ENCODE assay signal across 6 cellular contexts in the genomic region with DNA sequence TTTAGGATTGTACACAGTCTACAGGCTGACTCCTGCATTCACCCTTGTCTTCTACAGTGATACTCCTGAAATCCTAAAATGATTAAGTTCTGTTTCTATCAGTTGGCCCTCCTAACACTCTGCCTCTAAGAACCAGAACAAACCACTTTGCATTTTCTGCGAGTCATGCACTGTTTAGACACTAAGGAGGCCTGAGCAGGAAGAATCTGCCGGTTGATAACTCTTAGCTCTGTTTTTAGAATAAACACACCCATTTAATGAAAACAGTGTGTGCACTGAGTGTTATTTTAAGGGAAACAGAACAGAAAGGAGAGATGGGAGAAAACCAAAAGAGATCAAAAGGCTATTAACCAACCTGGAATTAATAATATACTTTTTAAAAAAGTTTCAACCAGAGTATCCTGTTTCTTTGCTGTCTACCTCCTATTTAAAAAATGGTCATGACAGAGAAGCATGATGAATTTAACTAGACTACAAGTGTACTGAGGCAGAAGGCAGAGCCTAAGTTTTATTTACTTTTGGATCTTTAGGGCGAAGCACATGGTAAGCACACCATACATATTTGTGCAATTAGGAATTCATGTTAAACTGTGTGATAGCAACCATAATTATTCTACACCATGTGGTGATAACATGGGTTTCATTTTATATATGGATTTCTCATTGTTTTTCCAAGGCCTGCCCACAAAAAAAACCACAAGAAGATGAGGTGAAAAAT. TPM values are rescaled to one million over a fixed set of nuclear protein-coding genes. Genes with fewer than 3 reads are reported as not detected.
DNase-seq lines count a peak whose midpoint lies in the region; TF ChIP-seq lines count a peak whose summit lies in the region.

No MANE protein-coding gene starts in this region.

- H3K36me3 ChIP-seq in OCI-LY1 (ENCODE audit: insufficient read depth, low read length) (no peaks in the 10 kb centered on the region), sigmoid colon (no peaks in the 10 kb centered on the region)

- DNase-seq in dedifferentiated amniotic fluid mesenchymal stem cell (ENCODE audit: extremely low spot score) (peak; percentile 41), sigmoid colon (no peak), G401 (ENCODE audit: low spot score) (no peak)
- no peak for DNase-seq in stimulated activated CD4-positive, alpha-beta T cell treated with anti-CD3 and anti-CD28 coated beads, Interleukin-2, amount 100 ng/mL, for 48 hours
- DNase-seq in effector CD8-positive, alpha-beta T cell (lab: John Stamatoyannopoulos, UW): no peak

- H4K20me1 ChIP-seq in OCI-LY1 (ENCODE audit: insufficient read depth, low read length): no peaks in the 10 kb centered on the region

- no peak overlapping the region for H3K4me2 ChIP-seq in OCI-LY1 (ENCODE audit: low read length)

- H3K27ac ChIP-seq in OCI-LY1 (ENCODE audit: low read depth, low read length, poor library complexity, severe bottlenecking) (no peak overlapping the region), sigmoid colon (peak overlapping the region; percentile 1 to 71 (median 60))

- intact Hi-C loops in sigmoid colon (cut with DNase I): no loop called here

- no peaks in the 10 kb centered on the region for H3K79me2 ChIP-seq in OCI-LY1 (ENCODE audit: insufficient read depth, low read length)

- H3K9me2 ChIP-seq in OCI-LY1 (ENCODE audit: low read depth, low read length): no peaks in the 10 kb centered on the region

- TF ChIP-seq POLR2A in sigmoid colon (IDR thresholded peaks at IDR 0.05): no peak

- no peaks in the 10 kb centered on the region for H3K9me3 ChIP-seq in OCI-LY1 (ENCODE audit: low read length)
- no peaks in the 10 kb centered on the region for H3K9me3 ChIP-seq in sigmoid colon

- no peak for TF ChIP-seq EP300 in sigmoid colon (IDR thresholded peaks at IDR 0.05)

- no peak overlapping the region for H3K4me3 ChIP-seq in OCI-LY1 (ENCODE audit: low read depth, low read length, poor library complexity, severe bottlenecking)
- H3K4me3 ChIP-seq in sigmoid colon: no peak overlapping the region

- H3K27me3 ChIP-seq in OCI-LY1 (ENCODE audit: insufficient read depth, low read length) (no peaks in the 10 kb centered on the region), sigmoid colon (no peaks in the 10 kb centered on the region)

- no peaks in the 10 kb centered on the region for H3F3A ChIP-seq in OCI-LY1 (ENCODE audit: insufficient read depth, low read length)

- no peak overlapping the region for H3K9ac ChIP-seq in OCI-LY1 (ENCODE audit: low read length)

- TF ChIP-seq CTCF in OCI-LY1 (IDR thresholded peaks at IDR 0.05; ENCODE audit: low read length) (no peak), sigmoid colon (IDR thresholded peaks at IDR 0.05) (no peak)

- in situ Hi-C loops in G401 (cut with HindIII; ENCODE audit: low sequenced_read_pairs): no loop called here

- peak overlapping the region; percentile 97; the same call in 1 of the 2 replicates for H2AFZ ChIP-seq in OCI-LY1 (ENCODE audit: low read length)

- H3K4me1 ChIP-seq in OCI-LY1 (ENCODE audit: insufficient read depth, low read length, severe bottlenecking) (peaks cover 8% of the 10 kb centered on the region), sigmoid colon (peaks cover 0 to 16% (median 7%) of the 10 kb centered on the region in 4 donors)

- 48 to 62% methylated on average over 3 of the region's 3 CpGs for WGBS in sigmoid colon, 2 donors

RNA-seq across cellular contexts. Expression of a gene that starts 22.7 kb away (rescaled TPM):
- total RNA-seq in sigmoid colon: 100 to 1,000 TPM in 1 of 4 donors, 10 to 100 TPM in 3; 68.1 to 126 (median 87.8) TPM
- polyA plus RNA-seq in sigmoid colon: 10 to 100 TPM; 55.0 to 71.7 (median 56.5) TPM
- 110 and 159 TPM in 2 replicates for total RNA-seq in G401 (2014; rRNA removed; shearing (Covaris generic))

RNA-seq across cellular contexts. Expression of a gene that starts 42.3 kb away (rescaled TPM):
- 10 to 100 TPM; 59.5 to 66.0 (median 64.4) TPM for total RNA-seq in sigmoid colon
- polyA plus RNA-seq in sigmoid colon: 1 to 10 TPM; 4.1 to 4.8 (median 4.6) TPM
- total RNA-seq in G401 (2014; rRNA removed; shearing (Covaris generic)): 29.4 and 31.7 TPM in 2 replicates

RNA-seq across cellular contexts. Expression of a gene that starts 48.8 kb away (rescaled TPM):
- total RNA-seq in sigmoid colon: 100 to 1,000 TPM in 2 of 4 donors, 10 to 100 TPM in 2; 51.5 to 337 (median 86.9) TPM
- polyA plus RNA-seq in sigmoid colon: 10 to 100 TPM; 47.8 to 83.5 (median 74.9) TPM
- total RNA-seq in G401 (2014; rRNA removed; shearing (Covaris generic)): 85.8 and 87.3 TPM in 2 replicates

RNA-seq across cellular contexts. Expression of a gene that starts 51.3 kb away (rescaled TPM):
- total RNA-seq in sigmoid colon: 100 to 1,000 TPM in 1 of 4 donors, 10 to 100 TPM in 3; 63.3 to 101 (median 76.8) TPM
- 10 to 100 TPM in 1 of 3 donors, 1 to 10 TPM in 2; 4.2 to 10.3 (median 4.8) TPM for polyA plus RNA-seq in sigmoid colon
- total RNA-seq in G401 (2014; rRNA removed; shearing (Covaris generic)): 20.2 and 24.9 TPM in 2 replicates
